Comparison of ENCODE assay signal across 1 cellular context in genomic region chr2:70141754-70142589, GRCh38.
TF ChIP-seq lines count a peak whose summit lies in the region.

No MANE protein-coding gene starts in this region.

TF ChIP-seq in K562, 482 proteins besides CTCF, POLR2A, EP300 and RAD21 (continued from another document):
- TF ChIP-seq ARID3A (IDR thresholded peaks at IDR 0.05; ENCODE audit: borderline replicate concordance, low read depth, low read length) (no peak), RB1 (IDR thresholded peaks at IDR 0.05; ENCODE audit: low read depth) (peak; percentile 10), MITF (IDR thresholded peaks at IDR 0.05) (peak; percentile 12; the same call in 1 of the 2 replicates), TRIM24 (IDR thresholded peaks at IDR 0.05) (no peak), PTTG1 (tag; IDR thresholded peaks at IDR 0.05; ENCODE audit: low read depth) (no peak)
